In the genomic region with DNA sequence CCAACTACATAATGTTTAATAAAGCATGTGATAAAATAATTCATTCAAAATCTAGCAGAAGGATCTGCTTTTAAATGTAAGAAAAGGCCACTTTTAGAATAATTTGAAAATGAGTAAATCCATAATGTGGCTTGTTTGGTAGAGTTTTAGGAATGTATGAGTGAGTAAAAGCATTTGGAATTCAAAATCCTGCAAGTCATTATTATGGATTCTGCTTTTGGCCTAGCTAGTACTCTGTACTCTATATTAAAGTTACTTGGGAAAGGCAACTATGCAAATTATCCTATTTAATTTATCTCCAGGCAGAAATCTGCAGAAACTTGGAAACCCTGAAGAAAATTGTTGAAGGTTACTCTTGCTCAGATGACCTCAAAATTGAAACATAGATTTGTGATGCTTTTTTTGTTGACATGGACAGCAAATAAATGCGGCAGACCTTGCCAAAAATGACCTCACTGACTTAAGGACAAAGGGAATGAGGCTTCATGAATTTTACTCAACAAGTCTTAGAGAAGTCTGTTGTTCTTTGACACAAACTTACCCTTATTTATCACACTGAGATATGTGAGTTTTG, we compare ENCODE assay signal across 1 cellular context.
TF ChIP-seq lines count a peak whose summit lies in the region.

No MANE protein-coding gene starts in this region.

TF ChIP-seq in SK-N-SH, 30 proteins besides CTCF, POLR2A, EP300 and RAD21 (continued from another document):
- no peak for TF ChIP-seq TAF1 (IDR thresholded peaks at IDR 0.05; ENCODE audit: borderline replicate concordance, low read depth, low read length)
- TF ChIP-seq MXI1 (IDR thresholded peaks at IDR 0.05; ENCODE audit: low read depth, low read length): no peak
- TF ChIP-seq MEF2A (IDR thresholded peaks at IDR 0.05; ENCODE audit: borderline replicate concordance, low read depth): no peak
- TF ChIP-seq SMC3 (IDR thresholded peaks at IDR 0.05; ENCODE audit: low read depth, low read length): no peak
- no peak for TF ChIP-seq YY1 (IDR thresholded peaks at IDR 0.05; ENCODE audit: low read depth)
- no peak for TF ChIP-seq EZH2phosphoT487 (IDR thresholded peaks at IDR 0.05; ENCODE audit: borderline replicate concordance, low read depth)
- TF ChIP-seq, protein P1, sequence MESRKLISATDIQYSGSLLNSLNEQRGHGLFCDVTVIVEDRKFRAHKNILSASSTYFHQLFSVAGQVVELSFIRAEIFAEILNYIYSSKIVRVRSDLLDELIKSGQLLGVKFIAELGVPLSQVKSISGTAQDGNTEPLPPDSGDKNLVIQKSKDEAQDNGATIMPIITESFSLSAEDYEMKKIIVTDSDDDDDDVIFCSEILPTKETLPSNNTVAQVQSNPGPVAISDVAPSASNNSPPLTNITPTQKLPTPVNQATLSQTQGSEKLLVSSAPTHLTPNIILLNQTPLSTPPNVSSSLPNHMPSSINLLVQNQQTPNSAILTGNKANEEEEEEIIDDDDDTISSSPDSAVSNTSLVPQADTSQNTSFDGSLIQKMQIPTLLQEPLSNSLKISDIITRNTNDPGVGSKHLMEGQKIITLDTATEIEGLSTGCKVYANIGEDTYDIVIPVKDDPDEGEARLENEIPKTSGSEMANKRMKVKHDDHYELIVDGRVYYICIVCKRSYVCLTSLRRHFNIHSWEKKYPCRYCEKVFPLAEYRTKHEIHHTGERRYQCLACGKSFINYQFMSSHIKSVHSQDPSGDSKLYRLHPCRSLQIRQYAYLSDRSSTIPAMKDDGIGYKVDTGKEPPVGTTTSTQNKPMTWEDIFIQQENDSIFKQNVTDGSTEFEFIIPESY (IDR thresholded peaks at IDR 0.05; ENCODE audit: borderline replicate concordance, low read depth): no peak
- TF ChIP-seq, protein P2, sequence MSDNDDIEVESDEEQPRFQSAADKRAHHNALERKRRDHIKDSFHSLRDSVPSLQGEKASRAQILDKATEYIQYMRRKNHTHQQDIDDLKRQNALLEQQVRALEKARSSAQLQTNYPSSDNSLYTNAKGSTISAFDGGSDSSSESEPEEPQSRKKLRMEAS (IDR thresholded peaks at IDR 0.05; ENCODE audit: low read depth): no peak
